Comparison of ENCODE assay signal across 20 cellular contexts in the genomic region with DNA sequence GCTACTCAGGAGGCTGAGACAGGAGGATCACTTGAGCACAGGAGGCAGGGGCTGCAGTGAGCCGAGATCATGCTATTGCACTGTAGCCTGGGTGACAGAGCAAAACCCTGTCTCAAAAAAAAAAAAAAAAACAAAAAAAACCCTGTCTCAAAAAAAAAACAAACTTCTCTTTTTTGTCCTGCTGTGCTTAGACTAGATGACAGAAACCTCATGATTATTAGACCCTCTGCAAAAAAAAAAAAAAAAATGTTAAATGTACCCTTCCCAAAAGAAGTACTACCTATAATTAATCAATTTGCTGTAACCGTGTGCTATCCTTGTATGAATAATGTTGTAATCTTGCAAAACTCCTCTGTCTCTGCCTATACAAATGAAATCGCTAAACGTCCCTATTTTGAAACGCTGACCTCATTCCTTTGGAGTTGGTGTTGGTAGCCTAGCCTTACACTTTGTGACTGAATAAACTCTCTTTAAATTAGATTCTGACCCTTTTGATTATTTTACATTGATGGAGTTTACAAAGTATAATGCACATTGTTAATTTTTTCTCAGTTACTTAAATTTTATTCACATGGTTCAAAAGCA.
"Had no signal": no experiment of that assay in that cellular context is flagged by ENCODE, and none has a peak within 500 bp of the region (broad histone marks: within the 10 kb centered on the region; RNA-seq: fewer than 3 reads in every experiment).

No MANE protein-coding gene starts in this region.

- H3K36me3 Mint-ChIP-seq: activated naive CD8-positive, alpha-beta T cell treated with anti-CD3 and anti-CD28 coated beads for 36 hours had no signal

- H3K27ac Mint-ChIP-seq: activated CD4-positive, alpha-beta T cell treated with anti-CD3 and anti-CD28 coated beads for 36 hours; activated naive CD8-positive, alpha-beta T cell treated with anti-CD3 and anti-CD28 coated beads for 36 hours; activated T-helper 1 cell treated with anti-CD3 and anti-CD28 coated beads, Interleukin-12 subunit alpha, Interleukin-12 subunit beta, Interleukin-2, Interleukin-4 antibody, amounts not matched to agents 30 ng/mL and 10 ng/mL and 1 ng/mL, durations not matched to agents 14 hours and 24 hours and 36 hours; progenitor cell of endocrine pancreas; WTC11 had no signal

- H3K9me3 Mint-ChIP-seq: activated naive CD8-positive, alpha-beta T cell treated with anti-CD3 and anti-CD28 coated beads for 36 hours; activated T-helper 1 cell treated with anti-CD3 and anti-CD28 coated beads, Interleukin-12 subunit alpha, Interleukin-12 subunit beta, Interleukin-2, Interleukin-4 antibody, amounts not matched to agents 30 ng/mL and 10 ng/mL and 1 ng/mL, durations not matched to agents 14 hours and 24 hours and 36 hours had no signal

- H3K4me3 Mint-ChIP-seq: activated CD4-positive, alpha-beta T cell treated with anti-CD3 and anti-CD28 coated beads for 36 hours; activated naive CD8-positive, alpha-beta T cell treated with anti-CD3 and anti-CD28 coated beads for 36 hours; activated T-helper 1 cell treated with anti-CD3 and anti-CD28 coated beads, Interleukin-12 subunit alpha, Interleukin-12 subunit beta, Interleukin-2, Interleukin-4 antibody, amounts not matched to agents 30 ng/mL and 10 ng/mL and 1 ng/mL, durations not matched to agents 14 hours and 24 hours and 36 hours; WTC11 had no signal

- H3K4me1 Mint-ChIP-seq: activated CD4-positive, alpha-beta T cell treated with anti-CD3 and anti-CD28 coated beads for 36 hours; activated naive CD8-positive, alpha-beta T cell treated with anti-CD3 and anti-CD28 coated beads for 36 hours had no signal

- DNase-seq: activated CD4-positive, alpha-beta T cell treated with anti-CD3 and anti-CD28 coated beads for 36 hours; activated CD4-positive, alpha-beta T cell treated with anti-CD3 and anti-CD28 coated beads, Interleukin-2, amount 50 U/mL, for 48 hours; activated naive CD4-positive, alpha-beta T cell; activated naive CD8-positive, alpha-beta T cell treated with anti-CD3 and anti-CD28 coated beads for 36 hours; activated T-cell treated with anti-CD3 and anti-CD28 coated beads for 4 hours; amniotic stem cell; effector CD8-positive, alpha-beta T cell; gastrocnemius medialis; head of caudate nucleus; kidney glomerular epithelial cell; left ventricle myocardium inferior; mammary epithelial cell; stimulated activated CD4-positive, alpha-beta T cell treated with anti-CD3 and anti-CD28 coated beads, Interleukin-2, amount 100 ng/mL, for 24 hours; stimulated activated naive CD4-positive, alpha-beta T cell treated with Interleukin-2 at 50 U/mL for 16 hours; substantia nigra; tibial artery had no signal

- ATAC-seq: activated CD4-positive, alpha-beta T cell treated with anti-CD3 and anti-CD28 coated beads for 36 hours; esophagus mucosa; gastrocnemius medialis; WTC11 had no signal

- H3K27me3 Mint-ChIP-seq: activated CD4-positive, alpha-beta T cell treated with anti-CD3 and anti-CD28 coated beads for 36 hours; activated naive CD8-positive, alpha-beta T cell treated with anti-CD3 and anti-CD28 coated beads for 36 hours had no signal
